In the genomic region with DNA sequence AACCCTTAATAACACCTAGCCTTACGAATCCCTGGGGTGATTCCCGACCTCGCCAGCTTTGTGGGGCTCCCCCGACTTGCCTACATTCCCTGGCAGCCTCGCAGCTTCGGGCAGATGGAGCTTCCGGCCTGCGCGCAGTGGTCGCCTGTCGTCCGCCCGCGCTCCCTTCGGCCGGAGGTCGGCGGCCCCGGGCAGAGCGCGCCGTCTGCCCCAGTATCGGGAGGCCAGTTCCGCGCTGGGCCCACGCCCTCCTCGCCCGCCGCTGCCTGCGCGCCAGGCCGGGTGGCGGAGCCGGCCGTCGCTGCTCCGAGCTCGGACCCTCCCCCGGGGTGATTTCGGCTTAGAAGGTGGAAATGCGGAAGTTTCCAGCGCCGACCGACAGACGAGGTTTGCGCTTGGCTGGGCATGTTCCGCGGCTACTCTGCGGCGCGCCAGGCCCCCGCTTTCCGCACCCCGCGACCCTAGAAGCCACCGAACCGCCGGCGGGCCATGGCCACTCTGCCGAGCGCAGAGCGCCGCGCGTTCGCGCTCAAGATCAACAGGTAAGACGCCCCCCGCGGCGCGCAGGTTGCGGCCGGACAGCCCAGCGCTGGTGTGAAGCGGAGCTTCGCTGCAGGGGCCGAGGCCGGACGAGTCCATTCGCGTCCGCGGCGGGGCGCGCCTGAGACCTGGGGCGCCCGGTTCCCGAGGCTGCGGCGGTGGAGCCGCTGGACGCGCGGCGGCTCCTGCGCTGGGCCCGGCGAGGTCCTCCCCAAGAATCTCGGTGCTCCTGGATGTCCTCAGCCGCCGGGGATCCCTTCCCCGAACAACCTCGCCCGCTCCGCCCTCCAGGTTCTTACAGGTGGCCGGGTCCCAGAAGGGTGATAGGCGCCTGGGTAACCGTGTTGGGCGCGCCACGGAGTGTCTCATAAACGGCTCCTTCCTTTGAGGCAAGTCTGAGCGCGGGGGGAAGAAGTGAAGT, we compare ENCODE assay signal across 1 cellular context.
TF ChIP-seq lines count a peak whose summit lies in the region.

DOCK8 (plus strand) TSS at position 378 of the 961 bp plus-strand sequence; CDS start at position 490, 112 bp downstream.

TF ChIP-seq in A549, 52 proteins besides CTCF, POLR2A, EP300 and RAD21 (continued from another document):
- TF ChIP-seq REST (IDR thresholded peaks at IDR 0.05) (no peak), NPAS2 (CRISPR knock-in tag; IDR thresholded peaks at IDR 0.05; ENCODE audit: borderline replicate concordance) (no peak), PHF8 (IDR thresholded peaks at IDR 0.05; ENCODE audit: borderline replicate concordance, low read depth) (peak; percentile 39; the same call in 1 of the 2 replicates), POLR2AphosphoS2 (conservative IDR thresholded peaks at IDR 0.05; ENCODE audit: low read length) (no peak)
- TF ChIP-seq, protein P1, sequence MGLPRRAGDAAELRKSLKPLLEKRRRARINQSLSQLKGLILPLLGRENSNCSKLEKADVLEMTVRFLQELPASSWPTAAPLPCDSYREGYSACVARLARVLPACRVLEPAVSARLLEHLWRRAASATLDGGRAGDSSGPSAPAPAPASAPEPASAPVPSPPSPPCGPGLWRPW (IDR thresholded peaks at IDR 0.05): no peak
TF ChIP-seq in A549: peak in this region for 3.
